ENCODE assay signal across 32 cellular contexts in genomic region chr19:31070676-31071075, GRCh38.
"Had no signal": no experiment of that assay in that cellular context is flagged by ENCODE, and none has a peak within 500 bp of the region (broad histone marks: within the 10 kb centered on the region; RNA-seq: fewer than 3 reads in every experiment).

No MANE protein-coding gene starts in this region.

- H3K36me3 ChIP-seq: ascending aorta, breast epithelium, cardiac muscle cell, esophagus squamous epithelium, heart left ventricle, WERI-Rb-1 had no signal

- H3K27me3 ChIP-seq: ascending aorta had no signal

- H3K9me3 ChIP-seq: ascending aorta, breast epithelium, esophagus squamous epithelium, heart left ventricle had no signal

- H3K27ac ChIP-seq: ascending aorta, breast epithelium, cardiac muscle cell, epithelial cell of prostate, esophagus squamous epithelium, heart left ventricle, WERI-Rb-1 had no signal

- ATAC-seq: activated CD4-positive, CD25-positive, alpha-beta regulatory T cell treated with anti-CD3 and anti-CD28 coated beads, Interleukin-2, amount 50 U/mL, for 24 hours; activated CD8-positive, alpha-beta memory T cell treated with anti-CD3 and anti-CD28 coated beads, Interleukin-2, amount 10 ng/mL, durations not matched to agents 7 days and 5 days; activated CD8-positive, alpha-beta T cell treated with anti-CD3 and anti-CD28 coated beads for 36 hours; activated naive CD4-positive, alpha-beta T cell treated with anti-CD3 and anti-CD28 coated beads, Interleukin-2, amount 50 U/mL, for 72 hours; effector memory CD8-positive, alpha-beta T cell; heart left ventricle; T-helper 17 cell had no signal

- H3K4me3 ChIP-seq: ascending aorta, breast epithelium, cardiac muscle cell, esophagus squamous epithelium, heart left ventricle had no signal

- DNase-seq: activated B cell treated with CpG ODN at 0.5 μM for 24 hours; activated CD4-positive, alpha-beta T cell treated with anti-CD3 and anti-CD28 coated beads for 48 hours; activated CD4-positive, alpha-beta T cell treated with anti-CD3 and anti-CD28 coated beads, Interleukin-2, amount 50 U/mL, for 1 hour; activated CD4-positive, alpha-beta T cell treated with anti-CD3 and anti-CD28 coated beads, Interleukin-2, amount 50 U/mL, for 48 hours; activated CD8-positive, alpha-beta memory T cell treated with anti-CD3 and anti-CD28 coated beads, Interleukin-2, amount 10 ng/mL, durations not matched to agents 7 days and 5 days; activated CD8-positive, alpha-beta memory T cell treated with anti-CD3 and anti-CD28 coated beads, Interleukin-2, amount 50 U/mL, for 4 hours; activated CD8-positive, alpha-beta T cell treated with anti-CD3 and anti-CD28 coated beads for 36 hours; activated gamma-delta T cell; activated naive CD4-positive, alpha-beta T cell; activated naive CD4-positive, alpha-beta T cell treated with anti-CD3 and anti-CD28 coated beads, Interleukin-2, amount 10 ng/mL, durations not matched to agents 7 days and 5 days; activated naive CD8-positive, alpha-beta T cell treated with anti-CD3 and anti-CD28 coated beads, Interleukin-2, amount 10 ng/mL, durations not matched to agents 7 days and 5 days; activated T-cell treated with anti-CD3 and anti-CD28 coated beads, Interleukin-2, amount 50 U/mL, for 1 hour; activated T-cell treated with anti-CD3 and anti-CD28 coated beads, Interleukin-2, amount 50 U/mL, for 48 hours; central memory CD4-positive, alpha-beta T cell; cerebellar nuclear complex; cortex of kidney; dermis blood vessel endothelial cell; effector CD4-positive, alpha-beta T cell; effector memory CD8-positive, alpha-beta T cell; esophagus squamous epithelium; foreskin melanocyte; heart left ventricle; T-helper 1 cell; T-helper 17 cell; T1000; WERI-Rb-1 had no signal

- H3K4me1 ChIP-seq: ascending aorta, breast epithelium, esophagus squamous epithelium, heart left ventricle had no signal
